25 cellular contexts compared by ENCODE assay signal in genomic region chr7:46725136-46725535, GRCh38.
"Had no signal": no experiment of that assay in that cellular context is flagged by ENCODE, and none has a peak within 500 bp of the region (broad histone marks: within the 10 kb centered on the region; RNA-seq: fewer than 3 reads in every experiment).

No MANE protein-coding gene starts in this region.

- H3K4me1 ChIP-seq: adrenal gland, body of pancreas had no signal

- H3K4me3 ChIP-seq: adrenal gland, body of pancreas had no signal

- H3K36me3 ChIP-seq: adrenal gland had no signal

- ATAC-seq: activated CD4-positive, alpha-beta T cell treated with anti-CD3 and anti-CD28 coated beads for 36 hours; activated CD8-positive, alpha-beta memory T cell treated with anti-CD3 and anti-CD28 coated beads, Interleukin-2, amount 10 ng/mL, durations not matched to agents 7 days and 5 days; activated CD8-positive, alpha-beta T cell treated with anti-CD3 and anti-CD28 coated beads, Interleukin-2, amount 10 ng/mL, durations not matched to agents 7 days and 5 days; activated naive CD8-positive, alpha-beta T cell treated with anti-CD3 and anti-CD28 coated beads, Interleukin-2, amount 50 U/mL, for 24 hours; body of pancreas; esophagus mucosa had no signal

- DNase-seq: activated CD4-positive, alpha-beta memory T cell treated with anti-CD3 and anti-CD28 coated beads for 36 hours; activated CD4-positive, alpha-beta T cell treated with anti-CD3 and anti-CD28 coated beads for 36 hours; activated CD4-positive, alpha-beta T cell treated with anti-CD3 and anti-CD28 coated beads, Interleukin-2, amount 10 ng/mL, durations not matched to agents 24 days and 14 days; activated CD4-positive, CD25-positive, alpha-beta regulatory T cell; activated CD4-positive, CD25-positive, alpha-beta regulatory T cell treated with anti-CD3 and anti-CD28 coated beads, Interleukin-2, amount 50 U/mL, for 72 hours; activated CD8-positive, alpha-beta memory T cell treated with anti-CD3 and anti-CD28 coated beads, Interleukin-2, amount 10 ng/mL, durations not matched to agents 7 days and 5 days; activated CD8-positive, alpha-beta memory T cell treated with anti-CD3 and anti-CD28 coated beads, Interleukin-2, amount 50 U/mL, for 4 hours; activated CD8-positive, alpha-beta T cell treated with anti-CD3 and anti-CD28 coated beads, Interleukin-2, amount 10 ng/mL, durations not matched to agents 7 days and 5 days; activated effector memory CD4-positive, alpha-beta T cell treated with anti-CD3 and anti-CD28 coated beads, Interleukin-2, amount 50 U/mL, for 16 hours; activated naive CD4-positive, alpha-beta T cell treated with anti-CD3 and anti-CD28 coated beads for 36 hours; activated naive CD8-positive, alpha-beta T cell treated with anti-CD3 and anti-CD28 coated beads for 36 hours; activated naive CD8-positive, alpha-beta T cell treated with anti-CD3 and anti-CD28 coated beads, Interleukin-2, amount 50 U/mL, for 24 hours; activated T-cell treated with anti-CD3 and anti-CD28 coated beads, Interleukin-2, amount 50 U/mL, for 1 hour; activated T-cell treated with anti-CD3 and anti-CD28 coated beads, Interleukin-2, amount 50 U/mL, for 48 hours; adrenal gland; amygdala; aorta; body of pancreas; effector CD8-positive, alpha-beta T cell; foreskin melanocyte; head of caudate nucleus; T-helper 2 cell had no signal

- H3K9me3 ChIP-seq: adrenal gland, body of pancreas had no signal

- FAIRE-seq: colon, endometrium had no signal

- H3K27ac ChIP-seq: adrenal gland, body of pancreas had no signal

- H3K27me3 ChIP-seq: adrenal gland, body of pancreas had no signal
